1 cellular context compared by ENCODE assay signal in genomic region chr6:7106752-7107577, GRCh38.
A peak's percentile ranks its signal among the peaks of the same experiment; 100 is the strongest.
TF ChIP-seq lines count a peak whose summit lies in the region.

No MANE protein-coding gene starts in this region.

TF ChIP-seq in K562, 482 proteins besides CTCF, POLR2A, EP300 and RAD21 (continued from another document and continues in another):
- no peak for TF ChIP-seq CHD7 (IDR thresholded peaks at IDR 0.05; ENCODE audit: low read depth, low read length)
- no peak for TF ChIP-seq ZNF707 (CRISPR knock-in tag; conservative IDR thresholded peaks at IDR 0.05)
- TF ChIP-seq POLR2B (IDR thresholded peaks at IDR 0.05; ENCODE audit: low read depth, partially characterized antibody) = peak; percentile 46
- peak; percentile 64 for TF ChIP-seq L3MBTL2 (IDR thresholded peaks at IDR 0.05)
- peak; percentile 69 for TF ChIP-seq CREM (IDR thresholded peaks at IDR 0.05; ENCODE audit: low read depth)
- TF ChIP-seq ETV6 (IDR thresholded peaks at IDR 0.05; ENCODE audit: borderline replicate concordance in 1 of 2, low read depth in 2 of 2, low read length in 1 of 2) = peak in 1 of 2 experiments; percentile 25; a peak in 1 of 4 replicates
- TF ChIP-seq ETV6 (CRISPR knock-in tag; IDR thresholded peaks at IDR 0.05; ENCODE audit: borderline replicate concordance) = no peak
- TF ChIP-seq ARNT (IDR thresholded peaks at IDR 0.05) = 0 out of 4 replicates have a peak, but pooled peaks of 1 of the 2 experiments have one; percentile 40
- no peak for TF ChIP-seq SLC30A9 (CRISPR knock-in tag; IDR thresholded peaks at IDR 0.05)
- peak; percentile 34; the same call in 1 of the 2 replicates for TF ChIP-seq FOXP1 (CRISPR knock-in tag; IDR thresholded peaks at IDR 0.05)
- TF ChIP-seq KDM4B (IDR thresholded peaks at IDR 0.05; ENCODE audit: borderline replicate concordance in 2 of 2, low read depth in 1 of 2) = 0 out of 4 replicates have a peak, but pooled peaks of 1 of the 2 experiments have one; percentile 65
- TF ChIP-seq CC2D1A (IDR thresholded peaks at IDR 0.05) = peak; percentile 50; the same call in 1 of the 2 replicates
- no peak for TF ChIP-seq ATF6 (CRISPR knock-in tag; IDR thresholded peaks at IDR 0.05)
- TF ChIP-seq CBFB (CRISPR knock-in tag; IDR thresholded peaks at IDR 0.05) = peak; percentile 53; the same call in 1 of the 2 replicates
- TF ChIP-seq PCBP2 (IDR thresholded peaks at IDR 0.05; ENCODE audit: low read depth, low read length, poor library complexity, severe bottlenecking) = no peak
- peak in 1 of 2 experiments; percentile 67; a peak in 1 of 4 replicates for TF ChIP-seq MLLT1 (IDR thresholded peaks at IDR 0.05)
- TF ChIP-seq ARID4B (CRISPR knock-in tag; IDR thresholded peaks at IDR 0.05) = 0 out of 2 replicates have a peak, but pooled peaks have one; percentile 49
- TF ChIP-seq RBM25 (IDR thresholded peaks at IDR 0.05; ENCODE audit: low read depth, low read length, severe bottlenecking) = no peak
- no peak for TF ChIP-seq BRF2 (IDR thresholded peaks at IDR 0.05; ENCODE audit: borderline replicate concordance, insufficient read depth, insufficient read length)
- no peak for TF ChIP-seq MIER1 (IDR thresholded peaks at IDR 0.05; ENCODE audit: low read depth)
- TF ChIP-seq ZNF695 (CRISPR knock-in tag; IDR thresholded peaks at IDR 0.05) = no peak
- TF ChIP-seq SFPQ (IDR thresholded peaks at IDR 0.05; ENCODE audit: low read depth, low read length) = no peak
- TF ChIP-seq TBP (optimal IDR thresholded peaks at IDR 0.05; ENCODE audit: low read depth, low read length) = peak; percentile 59
- peak; percentile 73 for TF ChIP-seq BCOR (IDR thresholded peaks at IDR 0.05)
- peak; percentile 43; the same call in 1 of the 2 replicates for TF ChIP-seq CREB1 (IDR thresholded peaks at IDR 0.05)
- TF ChIP-seq CREB1 (CRISPR knock-in tag; IDR thresholded peaks at IDR 0.05) = peak; percentile 41; the same call in 1 of the 2 replicates
- TF ChIP-seq ZBTB17 (CRISPR knock-in tag; IDR thresholded peaks at IDR 0.05) = 0 out of 2 replicates have a peak, but pooled peaks have one; percentile 25
- peak; percentile 40; the same call in 1 of the 2 replicates for TF ChIP-seq DEAF1 (CRISPR knock-in tag; IDR thresholded peaks at IDR 0.05)
